Comparison of ENCODE assay signal across 8 cellular contexts in genomic region chr1:35539073-35539823, GRCh38. TPM values are rescaled to one million over a fixed set of nuclear protein-coding genes. Genes with fewer than 3 reads are reported as not detected.
DNase-seq lines count a peak whose midpoint lies in the region; ATAC-seq, FAIRE-seq and TF ChIP-seq lines count a peak whose summit lies in the region.

No MANE protein-coding gene starts in this region.

- H3K27ac ChIP-seq in right lobe of liver (no peak overlapping the region), ovary (peak overlapping the region in 1 of 2 donors; percentile 39)

- no peaks in the 10 kb centered on the region for H3K27me3 Mint-ChIP-seq in activated naive CD8-positive, alpha-beta T cell

- TF ChIP-seq EP300 in Ishikawa (IDR thresholded peaks at IDR 0.05; ENCODE audit: borderline replicate concordance) (no peak), ovary (IDR thresholded peaks at IDR 0.05) (no peak)

- CTCF ChIA-PET in HEK293T (lab: Yijun Ruan, JAX), result interaction anchor here (0.6 kb wide), 1 partner anchor 733 kb away, joined by 4 read pairs; no protein-coding TSS in a partner anchor

- TF ChIP-seq RAD21 in Ishikawa (IDR thresholded peaks at IDR 0.05; ENCODE audit: low read depth), result no peak

- H3K9me3 Mint-ChIP-seq in activated naive CD8-positive, alpha-beta T cell (ENCODE audit: low read depth), result no peaks in the 10 kb centered on the region

- WGBS in right lobe of liver (ENCODE audit: insufficient coverage, low coverage, low lambda C conversion rate, missing lambda C conversion rate), result 67% methylated on average over 6 of the region's 6 CpGs
- 13 to 18% (median 15%) methylated on average over 6 of the region's 6 CpGs for WGBS in ovary, 3 donors

- TF ChIP-seq POLR2A in right lobe of liver (IDR thresholded peaks at IDR 0.05) (no peak), ovary (IDR thresholded peaks at IDR 0.05) (no peak)

- H3K4me1 Mint-ChIP-seq in activated naive CD8-positive, alpha-beta T cell (ENCODE audit: low read depth), result peaks cover 85% of the 10 kb centered on the region

- H3K9me3 ChIP-seq in right lobe of liver, result no peaks in the 10 kb centered on the region
- H3K9me3 ChIP-seq in ovary, result no peaks in the 10 kb centered on the region

- no peaks in the 10 kb centered on the region for H3K27me3 ChIP-seq in right lobe of liver
- no peaks in the 10 kb centered on the region for H3K27me3 ChIP-seq in ovary

- H3K36me3 Mint-ChIP-seq in activated naive CD8-positive, alpha-beta T cell, result peaks cover 6% of the 10 kb centered on the region

- no peak overlapping the region for H3K4me3 ChIP-seq in right lobe of liver
- H3K4me3 ChIP-seq in ovary, result no peak overlapping the region

- H3K4me3 Mint-ChIP-seq in activated naive CD8-positive, alpha-beta T cell, result peak overlapping the region; percentile 73

- DNase-seq in GM18507 (ENCODE audit: extremely low spot score, insufficient read length, low read depth) (no peak), right lobe of liver (no peak), ovary (no peak), HEK293T (ENCODE audit: extremely low spot score) (no peak), HT-29 (ENCODE audit: low spot score) (no peak)

- POLR2A ChIA-PET in HEK293T (lab: Yijun Ruan, JAX), result interaction anchor here (1.0 kb wide), 1 partner anchor 18 kb away, joined by 3 read pairs; the partner anchor contains the start of genes KIAA0319L and NCDN

- TF ChIP-seq CTCF in right lobe of liver (IDR thresholded peaks at IDR 0.05) (no peak), ovary (IDR thresholded peaks at IDR 0.05) (no peak)

- H3K4me1 ChIP-seq in right lobe of liver, result peaks cover 0 to 6% (median 2%) of the 10 kb centered on the region in 4 donors
- peaks cover 18% of the 10 kb centered on the region for H3K4me1 ChIP-seq in ovary (ENCODE audit: insufficient read depth)

- H3K27ac Mint-ChIP-seq in activated naive CD8-positive, alpha-beta T cell, result peak overlapping the region; percentile 94

- H3K36me3 ChIP-seq in right lobe of liver (no peaks in the 10 kb centered on the region), ovary (no peaks in the 10 kb centered on the region)

- intact Hi-C loops in right lobe of liver (cut with DNase I), result no loop called here
- intact Hi-C loops in ovary (cut with DNase I), result no loop called here

- ATAC-seq in right lobe of liver (peak; percentile 51 to 60 (median 55)), HG03097 (IDR thresholded peaks at IDR 0.05; ENCODE audit: low FRiP score, unreplicated experiment) (no peak)

- FAIRE-seq in GM18507 (lab: Jason Lieb, UNC), result peak; percentile 87

TF ChIP-seq in Ishikawa, 13 proteins besides CTCF, POLR2A, EP300 and RAD21:
- TF ChIP-seq CEBPB (IDR thresholded peaks at IDR 0.05), result peak; percentile 78
- peak; percentile 20; the same call in 1 of the 2 replicates for TF ChIP-seq NFIC (IDR thresholded peaks at IDR 0.05)
- TF ChIP-seq FOXM1 (IDR thresholded peaks at IDR 0.05; ENCODE audit: borderline replicate concordance, low read depth), result no peak
- no peak for TF ChIP-seq TEAD4 (IDR thresholded peaks at IDR 0.05)

TF ChIP-seq in HEK293T, 16 proteins besides CTCF, POLR2A, EP300 and RAD21:
- TF ChIP-seq FOXK2 (IDR thresholded peaks at IDR 0.05), result no peak
- TF ChIP-seq SP1 (IDR thresholded peaks at IDR 0.05), result no peak
- no peak for TF ChIP-seq CTBP1 (IDR thresholded peaks at IDR 0.05; ENCODE audit: borderline replicate concordance)
- no peak for TF ChIP-seq FOXA1 (IDR thresholded peaks at IDR 0.05)
- no peak for TF ChIP-seq ZNF384 (IDR thresholded peaks at IDR 0.05)
- TF ChIP-seq HDGF (IDR thresholded peaks at IDR 0.05; ENCODE audit: borderline replicate concordance), result no peak
- no peak for TF ChIP-seq ELF4 (IDR thresholded peaks at IDR 0.05)
- no peak for TF ChIP-seq ARNT (IDR thresholded peaks at IDR 0.05)
- no peak for TF ChIP-seq NFRKB (IDR thresholded peaks at IDR 0.05)
- TF ChIP-seq PKNOX1 (IDR thresholded peaks at IDR 0.05), result no peak
- TF ChIP-seq FOXM1 (IDR thresholded peaks at IDR 0.05; ENCODE audit: borderline replicate concordance), result no peak
- no peak for TF ChIP-seq BHLHE40 (IDR thresholded peaks at IDR 0.05; ENCODE audit: borderline replicate concordance)
- no peak for TF ChIP-seq SUZ12 (IDR thresholded peaks at IDR 0.05)
- no peak for TF ChIP-seq LEF1 (IDR thresholded peaks at IDR 0.05; ENCODE audit: borderline replicate concordance)
- TF ChIP-seq L3MBTL2 (conservative IDR thresholded peaks at IDR 0.05), result no peak
- TF ChIP-seq TARDBP (IDR thresholded peaks at IDR 0.05), result no peak

RNA-seq across cellular contexts. Expression of gene KIAA0319L, which starts 18.0 kb away (rescaled TPM):
- 10 to 100 TPM; 35.3 to 84.9 (median 54.3) TPM for total RNA-seq in right lobe of liver
- 10 to 100 TPM; 32.5 to 66.7 (median 42.7) TPM for total RNA-seq in ovary
- polyA plus RNA-seq in ovary, result 10 to 100 TPM; 18.2 to 78.3 TPM
- total RNA-seq in HT-29 (2014; rRNA removed; shearing (Covaris generic)), result 33.9 and 34.1 TPM in 2 replicates

RNA-seq across cellular contexts. Expression of gene NCDN, which starts 18.4 kb away (rescaled TPM):
- total RNA-seq in right lobe of liver (10 to 100 TPM in 2 of 6 experiments, 1 to 10 TPM in 4; 5.9 to 11.7 (median 7.3) TPM), ovary (10 to 100 TPM; 15.4 to 36.2 (median 28.2) TPM)
- 10 to 100 TPM in 1 of 2 donors, 1 to 10 TPM in 1; 5.9 to 13.6 TPM for polyA plus RNA-seq in ovary
- 42.4 and 50.9 TPM in 2 replicates for total RNA-seq in HT-29 (2014; rRNA removed; shearing (Covaris generic))

RNA-seq across cellular contexts. Expression of gene TFAP2E, which starts 33.9 kb away (rescaled TPM):
- total RNA-seq in right lobe of liver, result under 1 TPM in 2 of 6 experiments, not detected in 4; 0.15 to 0.24 TPM
- total RNA-seq in ovary, result 1 to 10 TPM in 4 of 7 donors, under 1 TPM in 3; 0.24 to 1.6 (median 1.3) TPM
- 1 to 10 TPM in 1 of 2 donors, under 1 TPM in 1; 0.67 to 1.1 TPM for polyA plus RNA-seq in ovary
- total RNA-seq in HT-29 (2014; rRNA removed; shearing (Covaris generic)), result 0.05 and 0.28 TPM in 2 replicates
